In genomic region chr14:95290769-95291440, GRCh38 we compare ENCODE assay signal across 10 cellular contexts. TPM values are rescaled to one million over a fixed set of nuclear protein-coding genes. Genes with fewer than 3 reads are reported as not detected.
DNase-seq lines count a peak whose midpoint lies in the region; ATAC-seq and TF ChIP-seq lines count a peak whose summit lies in the region.
"Had no signal": no experiment of that assay in that cellular context is flagged by ENCODE, and none has a peak within 500 bp of the region (broad histone marks: within the 10 kb centered on the region; RNA-seq: fewer than 3 reads in every experiment).

No MANE protein-coding gene starts in this region.

- no peak for TF ChIP-seq CTCF in SK-N-SH (IDR thresholded peaks at IDR 0.05)
- TF ChIP-seq CTCF in right atrium auricular region (IDR thresholded peaks at IDR 0.05): no peak
- no peak for TF ChIP-seq CTCF in tibial nerve (IDR thresholded peaks at IDR 0.05)

- TF ChIP-seq EP300 in SK-N-SH (IDR thresholded peaks at IDR 0.05; ENCODE audit: borderline replicate concordance in 1 of 2, low read depth in 1 of 2, low read length in 1 of 2) (no peak), tibial nerve (IDR thresholded peaks at IDR 0.05) (no peak)

- no peak overlapping the region for H3K4me2 ChIP-seq in SK-N-SH

- TF ChIP-seq POLR2A in tibial nerve (IDR thresholded peaks at IDR 0.05): no peak

- no peaks in the 10 kb centered on the region for H3F3A ChIP-seq in SK-N-SH (replicated peaks; ENCODE audit: insufficient read depth)

- H3K9me2 ChIP-seq in SK-N-SH: no peaks in the 10 kb centered on the region

- H3K36me3 ChIP-seq in SK-N-SH (replicated peaks in 1 of 2; ENCODE audit: control insufficient read depth in 1 of 2, insufficient read depth in 2 of 2, low read length in 1 of 2) (no peaks in the 10 kb centered on the region), right atrium auricular region (no peaks in the 10 kb centered on the region), tibial nerve (peaks cover 0 to 4% (median 0%) of the 10 kb centered on the region in 3 donors)
- H3K36me3 ChIP-seq: brain microvascular endothelial cell had no signal

- no peaks in the 10 kb centered on the region for H3K79me2 ChIP-seq in SK-N-SH (ENCODE audit: insufficient read depth)

- no peak overlapping the region for H3K9ac ChIP-seq in SK-N-SH
- H3K9ac ChIP-seq: GM23248 had no signal

- DNase-seq in SK-N-SH: peak; percentile 65
- peak; percentile 88 for DNase-seq in NCI-H748 treated with DMSO at 0.1 percent for 48 hours (lab: John Stamatoyannopoulos, UW)
- no peak for DNase-seq in right atrium auricular region (ENCODE audit: low spot score)
- DNase-seq in tibial nerve (ENCODE audit: low spot score in 2 of 2): no peak

- ATAC-seq in SK-N-SH treated with all-trans-retinoic acid at 6 μM for 48 hours (no peak), HG02571 (IDR thresholded peaks at IDR 0.05; ENCODE audit: unreplicated experiment) (no peak), GM19452 (IDR thresholded peaks at IDR 0.05; ENCODE audit: unreplicated experiment) (no peak), GM18517 (IDR thresholded peaks at IDR 0.05; ENCODE audit: unreplicated experiment) (no peak)

- no peaks in the 10 kb centered on the region for H4K20me1 ChIP-seq in SK-N-SH (ENCODE audit: insufficient read depth)

- H3K9me3 ChIP-seq in SK-N-SH: no peaks in the 10 kb centered on the region
- peaks cover 0 to 3% of the 10 kb centered on the region in 2 donors for H3K9me3 ChIP-seq in right atrium auricular region
- H3K9me3 ChIP-seq in tibial nerve: peaks cover 0 to 5% (median 0%) of the 10 kb centered on the region in 4 donors

- CTCF ChIA-PET in SK-N-SH (lab: Yijun Ruan, JAX): interaction anchor here (0.6 to 1.1 kb wide), 4 partner anchors 14 to 194 kb away, joined by 3 read pairs; no protein-coding TSS in a partner anchor

- H3K27ac ChIP-seq in SK-N-SH (ENCODE audit: low read depth in 2 of 2, low read length in 1 of 2) (no peak overlapping the region), right atrium auricular region (peak overlapping the region; percentile 56 to 64), tibial nerve (peak overlapping the region in 3 of 4 donors; percentile 28 to 50 (median 38))
- H3K27ac ChIP-seq: GM23248 had no signal

- WGBS in SK-N-SH (ENCODE audit: low lambda C conversion rate): 83% methylated on average over 12 of the region's 20 CpGs
- 63 to 66% methylated on average over 12 to 20 of the region's 20 CpGs for WGBS in tibial nerve, 2 donors

- no peak overlapping the region for H2AFZ ChIP-seq in SK-N-SH (ENCODE audit: low read depth)
- H2AFZ ChIP-seq: GM23248 had no signal

- H3K4me1 ChIP-seq in SK-N-SH (ENCODE audit: control insufficient read depth in 1 of 2, insufficient read depth in 2 of 2, low read depth in 1 of 2, low read length in 1 of 2): peaks cover 9 to 21% of the 10 kb centered on the region in 2 experiments; a peak in 2 of 4 replicates
- peaks cover 0 to 23% of the 10 kb centered on the region in 2 donors for H3K4me1 ChIP-seq in right atrium auricular region
- H3K4me1 ChIP-seq in tibial nerve: peaks cover 0 to 26% (median 18%) of the 10 kb centered on the region in 4 donors

- no peak overlapping the region for H3K4me3 ChIP-seq in SK-N-SH (ENCODE audit: low read depth in 2 of 2, low read length in 1 of 2)
- no peak overlapping the region for H3K4me3 ChIP-seq in right atrium auricular region
- H3K4me3 ChIP-seq in tibial nerve: no peak overlapping the region
- H3K4me3 ChIP-seq: GM23248 had no signal

- TF ChIP-seq RAD21 in SK-N-SH (IDR thresholded peaks at IDR 0.05; ENCODE audit: low read length): no peak

- H3K27me3 ChIP-seq in SK-N-SH (ENCODE audit: insufficient read depth) (no peaks in the 10 kb centered on the region), right atrium auricular region (no peaks in the 10 kb centered on the region), tibial nerve (no peaks in the 10 kb centered on the region)
- H3K27me3 ChIP-seq: brain microvascular endothelial cell had no signal

- POLR2A ChIA-PET in SK-N-SH (lab: Yijun Ruan, JAX): no interaction called here

TF ChIP-seq in SK-N-SH, 30 proteins besides CTCF, POLR2A, EP300 and RAD21:
- TF ChIP-seq TAF1 (IDR thresholded peaks at IDR 0.05; ENCODE audit: borderline replicate concordance, low read depth, low read length) (no peak), RXRA (IDR thresholded peaks at IDR 0.05; ENCODE audit: borderline replicate concordance, low read depth) (no peak), RFX5 (IDR thresholded peaks at IDR 0.05; ENCODE audit: low read length) (peak; percentile 95)

TF ChIP-seq in SK-N-SH treated with all-trans-retinoic acid at 6 μM for 48 hours, 23 proteins besides CTCF, POLR2A, EP300 and RAD21:
- no peak for TF ChIP-seq BACH2 (CRISPR knock-in tag; IDR thresholded peaks at IDR 0.05; ENCODE audit: borderline replicate concordance)
- TF ChIP-seq PPARA (CRISPR knock-in tag; IDR thresholded peaks at IDR 0.05; ENCODE audit: borderline replicate concordance): no peak
- TF ChIP-seq CSDC2 (CRISPR knock-in tag; IDR thresholded peaks at IDR 0.05): no peak
- no peak for TF ChIP-seq OSR1 (CRISPR knock-in tag; IDR thresholded peaks at IDR 0.05)
- TF ChIP-seq ZC3H10 (CRISPR knock-in tag; IDR thresholded peaks at IDR 0.05): no peak
- no peak for TF ChIP-seq ZFP30 (CRISPR knock-in tag; IDR thresholded peaks at IDR 0.05)
- no peak for TF ChIP-seq RARB (CRISPR knock-in tag; IDR thresholded peaks at IDR 0.05)
- TF ChIP-seq, protein P1, sequence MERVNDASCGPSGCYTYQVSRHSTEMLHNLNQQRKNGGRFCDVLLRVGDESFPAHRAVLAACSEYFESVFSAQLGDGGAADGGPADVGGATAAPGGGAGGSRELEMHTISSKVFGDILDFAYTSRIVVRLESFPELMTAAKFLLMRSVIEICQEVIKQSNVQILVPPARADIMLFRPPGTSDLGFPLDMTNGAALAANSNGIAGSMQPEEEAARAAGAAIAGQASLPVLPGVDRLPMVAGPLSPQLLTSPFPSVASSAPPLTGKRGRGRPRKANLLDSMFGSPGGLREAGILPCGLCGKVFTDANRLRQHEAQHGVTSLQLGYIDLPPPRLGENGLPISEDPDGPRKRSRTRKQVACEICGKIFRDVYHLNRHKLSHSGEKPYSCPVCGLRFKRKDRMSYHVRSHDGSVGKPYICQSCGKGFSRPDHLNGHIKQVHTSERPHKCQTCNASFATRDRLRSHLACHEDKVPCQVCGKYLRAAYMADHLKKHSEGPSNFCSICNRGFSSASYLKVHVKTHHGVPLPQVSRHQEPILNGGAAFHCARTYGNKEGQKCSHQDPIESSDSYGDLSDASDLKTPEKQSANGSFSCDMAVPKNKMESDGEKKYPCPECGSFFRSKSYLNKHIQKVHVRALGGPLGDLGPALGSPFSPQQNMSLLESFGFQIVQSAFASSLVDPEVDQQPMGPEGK (CRISPR knock-in tag; IDR thresholded peaks at IDR 0.05; ENCODE audit: borderline replicate concordance): no peak
- TF ChIP-seq CREB5 (CRISPR knock-in tag; IDR thresholded peaks at IDR 0.05; ENCODE audit: low read depth): no peak
- TF ChIP-seq ZFP3 (CRISPR knock-in tag; IDR thresholded peaks at IDR 0.05): no peak
- no peak for TF ChIP-seq SNAI2 (CRISPR knock-in tag; IDR thresholded peaks at IDR 0.05)
- TF ChIP-seq ARNTL (CRISPR knock-in tag; IDR thresholded peaks at IDR 0.05; ENCODE audit: borderline replicate concordance, low read depth): no peak
- TF ChIP-seq TOX (CRISPR knock-in tag; IDR thresholded peaks at IDR 0.05; ENCODE audit: borderline replicate concordance): no peak
- TF ChIP-seq GLIS3 (CRISPR knock-in tag; IDR thresholded peaks at IDR 0.05): no peak
- TF ChIP-seq ISL1 (CRISPR knock-in tag; IDR thresholded peaks at IDR 0.05): no peak
TF ChIP-seq in SK-N-SH treated with all-trans-retinoic acid at 6 μM for 48 hours: peak in this region for 0.

RNA-seq across cellular contexts. Expression of gene CLMN, which starts 28.8 kb away (rescaled TPM):
- 1.4 TPM in 2 replicates for polyA plus RNA-seq in SK-N-SH (2012; rRNA removed)
- 1.3 TPM in 2 replicates for polyA plus RNA-seq in SK-N-SH (2012; cell fraction: cytosol; rRNA removed)
- polyA plus RNA-seq in SK-N-SH (2012; cell fraction: nucleus; rRNA removed): 5.6 and 5.8 TPM in 2 replicates
- total RNA-seq in right atrium auricular region (1 to 10 TPM; 3.4 to 4.0 TPM), tibial nerve (10 to 100 TPM; 31.2 to 49.8 (median 40.9) TPM)

Comparison
In these comparisons a context has a peak if more than half of its experiments do, and no peak if none do; other contexts are left out.
1. DNase-seq: peak in SK-N-SH (single experiment) and NCI-H748 treated with DMSO at 0.1 percent for 48 hours (single experiment); none in right atrium auricular region (single experiment) and tibial nerve (0 of 2).
2. H3K27ac ChIP-seq: peak in right atrium auricular region (2 of 2) and tibial nerve (3 of 4); none in SK-N-SH (0 of 2).
3. RNA of gene CLMN, which starts 28.8 kb away (total RNA-seq): 31.2 to 49.8 TPM in tibial nerve; 3.4 to 4.0 TPM in right atrium auricular region; every median in the first group is over 4 times any median in the second.